20 cellular contexts compared by ENCODE assay signal in genomic region chr16:79721186-79721745, GRCh38.
"Had no signal": no experiment of that assay in that cellular context is flagged by ENCODE, and none has a peak within 500 bp of the region (broad histone marks: within the 10 kb centered on the region; RNA-seq: fewer than 3 reads in every experiment).

No MANE protein-coding gene starts in this region.

- DNase-seq: activated CD4-positive, alpha-beta memory T cell treated with anti-CD3 and anti-CD28 coated beads, Interleukin-2, amount 10 ng/mL, durations not matched to agents 7 days and 5 days; activated CD4-positive, alpha-beta T cell treated with anti-CD3 and anti-CD28 coated beads for 4 hours; activated effector memory CD4-positive, alpha-beta T cell treated with Interleukin-2 at 50 U/mL for 16 hours; activated T-cell treated with anti-CD3 and anti-CD28 coated beads, Interleukin-2, amount 50 U/mL, for 24 hours; brain microvascular endothelial cell; effector memory CD4-positive, alpha-beta T cell; heart right ventricle; left lung; natural killer cell; Right ventricle myocardium superior; sigmoid colon; stimulated activated CD4-positive, alpha-beta T cell treated with anti-CD3 and anti-CD28 coated beads, Interleukin-12 subunit alpha, Interleukin-12 subunit beta, amount 100 ng/mL, for 4 hours; stimulated activated CD4-positive, alpha-beta T cell treated with anti-CD3 and anti-CD28 coated beads, Interleukin-2, amount 100 ng/mL, for 48 hours; stimulated activated naive CD8-positive, alpha-beta T cell treated with anti-CD3 and anti-CD28 coated beads, Interleukin-15, Interleukin-2, amounts not matched to agents 100 U/mL and 50 U/mL, for 24 hours; T-helper 1 cell had no signal

- H3K4me3 ChIP-seq: gastroesophageal sphincter, heart right ventricle, left lung, sigmoid colon, SK-N-MC, suprapubic skin had no signal

- H3K27me3 ChIP-seq: brain microvascular endothelial cell, gastroesophageal sphincter, heart right ventricle, left lung, sigmoid colon, suprapubic skin had no signal

- H3K36me3 ChIP-seq: brain microvascular endothelial cell, gastroesophageal sphincter, heart right ventricle, left lung, sigmoid colon, suprapubic skin had no signal

- H3K9me3 ChIP-seq: gastroesophageal sphincter, heart right ventricle, left lung, sigmoid colon, suprapubic skin had no signal

- H3K27ac ChIP-seq: brain microvascular endothelial cell, heart right ventricle, left lung, SK-N-MC, suprapubic skin, VCaP had no signal

- ATAC-seq: activated naive CD4-positive, alpha-beta T cell treated with anti-CD3 and anti-CD28 coated beads, Interleukin-2, amount 50 U/mL, for 72 hours; gastroesophageal sphincter; left lung; natural killer cell; stimulated activated naive CD8-positive, alpha-beta T cell treated with anti-CD3 and anti-CD28 coated beads, Interleukin-15, Interleukin-2, amounts not matched to agents 100 U/mL and 50 U/mL, for 24 hours had no signal

- H3K4me1 ChIP-seq: left lung had no signal
